Comparison of ENCODE assay signal across 1 cellular context in the genomic region with DNA sequence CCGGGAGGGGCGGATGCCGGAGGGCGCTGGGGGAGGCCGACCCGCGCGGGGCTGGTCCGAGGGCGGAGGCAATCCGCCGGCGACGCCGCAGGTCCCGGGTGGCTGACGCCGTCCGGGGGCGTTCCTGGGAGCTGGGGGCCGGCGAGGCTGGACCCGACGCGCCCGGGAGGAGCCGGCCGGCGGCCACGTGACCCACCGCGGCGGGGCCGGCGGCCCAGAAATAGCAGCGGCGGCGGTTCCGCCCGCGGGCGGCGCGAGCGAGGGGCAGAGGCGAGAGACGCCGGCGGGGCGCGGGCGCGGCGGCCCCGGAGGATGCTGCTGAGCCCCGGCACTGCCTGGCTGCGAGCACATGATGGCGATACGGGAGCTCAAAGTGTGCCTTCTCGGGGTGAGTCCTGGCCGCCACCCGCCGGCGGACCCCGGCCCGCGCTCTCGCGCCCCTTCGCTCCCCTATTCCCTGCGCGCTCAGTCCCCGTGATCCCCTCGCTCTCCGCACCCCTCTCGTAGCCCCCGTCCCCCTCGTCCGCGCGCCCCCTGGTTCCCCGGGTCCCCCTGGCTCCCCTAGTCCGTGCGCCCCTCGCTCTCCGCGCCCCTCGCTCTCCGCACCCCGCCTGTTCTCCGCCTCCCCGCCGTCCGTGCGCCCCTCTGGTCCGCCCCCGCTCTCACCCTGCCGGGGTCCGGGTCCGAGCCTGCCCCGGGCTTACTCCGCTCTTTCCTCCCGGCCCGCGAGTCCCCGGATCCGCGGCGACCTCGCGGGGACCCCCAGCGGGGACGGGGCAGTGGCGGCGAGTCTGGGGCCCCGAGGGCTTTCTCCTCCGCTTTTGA.
TF ChIP-seq lines count a peak whose summit lies in the region.

A gene with protein sequence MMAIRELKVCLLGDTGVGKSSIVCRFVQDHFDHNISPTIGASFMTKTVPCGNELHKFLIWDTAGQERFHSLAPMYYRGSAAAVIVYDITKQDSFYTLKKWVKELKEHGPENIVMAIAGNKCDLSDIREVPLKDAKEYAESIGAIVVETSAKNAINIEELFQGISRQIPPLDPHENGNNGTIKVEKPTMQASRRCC (plus strand): TSS at position 245 of the 825 bp plus-strand sequence. CDS start 105 bp downstream, at position 350.

TF ChIP-seq in K562, 482 proteins besides CTCF, POLR2A, EP300 and RAD21 (continued from another document and continues in another):
- TF ChIP-seq ZNF592 (IDR thresholded peaks at IDR 0.05) = peak; percentile 73; the same call in 1 of the 2 replicates
- TF ChIP-seq, protein P1, sequence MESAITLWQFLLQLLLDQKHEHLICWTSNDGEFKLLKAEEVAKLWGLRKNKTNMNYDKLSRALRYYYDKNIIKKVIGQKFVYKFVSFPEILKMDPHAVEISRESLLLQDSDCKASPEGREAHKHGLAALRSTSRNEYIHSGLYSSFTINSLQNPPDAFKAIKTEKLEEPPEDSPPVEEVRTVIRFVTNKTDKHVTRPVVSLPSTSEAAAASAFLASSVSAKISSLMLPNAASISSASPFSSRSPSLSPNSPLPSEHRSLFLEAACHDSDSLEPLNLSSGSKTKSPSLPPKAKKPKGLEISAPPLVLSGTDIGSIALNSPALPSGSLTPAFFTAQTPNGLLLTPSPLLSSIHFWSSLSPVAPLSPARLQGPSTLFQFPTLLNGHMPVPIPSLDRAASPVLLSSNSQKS (CRISPR knock-in tag; IDR thresholded peaks at IDR 0.05) = no peak
- no peak for TF ChIP-seq ELF1 (tag; IDR thresholded peaks at IDR 0.05)
- no peak for TF ChIP-seq BRCA1 (IDR thresholded peaks at IDR 0.05)
- no peak for TF ChIP-seq BRCA1 (CRISPR knock-in tag; IDR thresholded peaks at IDR 0.05)
- no peak for TF ChIP-seq CTCFL (IDR thresholded peaks at IDR 0.05; ENCODE audit: borderline replicate concordance, insufficient read depth, low read depth, low read length, poor library complexity, severe bottlenecking)
- TF ChIP-seq ETS1 (conservative IDR thresholded peaks at IDR 0.05; ENCODE audit: control insufficient read depth, low read depth, low read length) = peak; percentile 36; the same call in 1 of the 2 replicates
- TF ChIP-seq HDAC1 (IDR thresholded peaks at IDR 0.05) = peak in 1 of 2 experiments; percentile 48; a peak in 2 of 4 replicates
- TF ChIP-seq GATA2 (CRISPR knock-in tag; IDR thresholded peaks at IDR 0.05) = no peak
- peak; percentile 99 for TF ChIP-seq GATAD2B (IDR thresholded peaks at IDR 0.05; ENCODE audit: borderline replicate concordance)
- no peak for TF ChIP-seq TBL1XR1 (IDR thresholded peaks at IDR 0.05; ENCODE audit: low read length in 2 of 2)
- TF ChIP-seq NCOR1 (IDR thresholded peaks at IDR 0.05) = no peak
- TF ChIP-seq, protein P2, sequence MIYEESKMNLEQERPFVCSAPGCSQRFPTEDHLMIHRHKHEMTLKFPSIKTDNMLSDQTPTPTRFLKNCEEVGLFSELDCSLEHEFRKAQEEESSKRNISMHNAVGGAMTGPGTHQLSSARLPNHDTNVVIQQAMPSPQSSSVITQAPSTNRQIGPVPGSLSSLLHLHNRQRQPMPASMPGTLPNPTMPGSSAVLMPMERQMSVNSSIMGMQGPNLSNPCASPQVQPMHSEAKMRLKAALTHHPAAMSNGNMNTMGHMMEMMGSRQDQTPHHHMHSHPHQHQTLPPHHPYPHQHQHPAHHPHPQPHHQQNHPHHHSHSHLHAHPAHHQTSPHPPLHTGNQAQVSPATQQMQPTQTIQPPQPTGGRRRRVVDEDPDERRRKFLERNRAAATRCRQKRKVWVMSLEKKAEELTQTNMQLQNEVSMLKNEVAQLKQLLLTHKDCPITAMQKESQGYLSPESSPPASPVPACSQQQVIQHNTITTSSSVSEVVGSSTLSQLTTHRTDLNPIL (CRISPR knock-in tag; IDR thresholded peaks at IDR 0.05) = no peak
- TF ChIP-seq E2F3 (CRISPR knock-in tag; IDR thresholded peaks at IDR 0.05) = no peak
- TF ChIP-seq ZBTB5 (IDR thresholded peaks at IDR 0.05) = no peak
- TF ChIP-seq ZNF764 (CRISPR knock-in tag; IDR thresholded peaks at IDR 0.05; ENCODE audit: low read depth) = no peak
- no peak for TF ChIP-seq NELFE (IDR thresholded peaks at IDR 0.05; ENCODE audit: insufficient read depth, insufficient read length)
- no peak for TF ChIP-seq MAFG (tag; conservative IDR thresholded peaks at IDR 0.05)
- TF ChIP-seq PHB (CRISPR knock-in tag; IDR thresholded peaks at IDR 0.05) = no peak
- no peak for TF ChIP-seq NFYB (IDR thresholded peaks at IDR 0.05; ENCODE audit: extremely low read depth, insufficient read length)
- no peak for TF ChIP-seq BDP1 (IDR thresholded peaks at IDR 0.05; ENCODE audit: insufficient read depth, insufficient read length)
- no peak for TF ChIP-seq ZNF766 (CRISPR knock-in tag; conservative IDR thresholded peaks at IDR 0.05)
- TF ChIP-seq, protein P3, sequence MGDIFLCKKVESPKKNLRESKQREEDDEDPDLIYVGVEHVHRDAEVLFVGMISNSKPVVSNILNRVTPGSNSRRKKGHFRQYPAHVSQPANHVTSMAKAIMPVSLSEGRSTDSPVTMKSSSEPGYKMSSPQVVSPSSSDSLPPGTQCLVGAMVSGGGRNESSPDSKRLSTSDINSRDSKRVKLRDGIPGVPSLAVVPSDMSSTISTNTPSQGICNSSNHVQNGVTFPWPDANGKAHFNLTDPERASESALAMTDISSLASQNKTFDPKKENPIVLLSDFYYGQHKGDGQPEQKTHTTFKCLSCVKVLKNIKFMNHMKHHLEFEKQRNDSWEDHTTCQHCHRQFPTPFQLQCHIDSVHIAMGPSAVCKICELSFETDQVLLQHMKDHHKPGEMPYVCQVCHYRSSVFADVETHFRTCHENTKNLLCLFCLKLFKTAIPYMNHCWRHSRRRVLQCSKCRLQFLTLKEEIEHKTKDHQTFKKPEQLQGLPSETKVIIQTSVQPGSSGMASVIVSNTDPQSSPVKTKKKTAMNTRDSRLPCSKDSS (IDR thresholded peaks at IDR 0.05; ENCODE audit: low read depth, partially characterized antibody) = no peak
- 0 out of 2 replicates have a peak, but pooled peaks have one; percentile 18 for TF ChIP-seq HDAC2 (IDR thresholded peaks at IDR 0.05)
- TF ChIP-seq ZNF445 (CRISPR knock-in tag; IDR thresholded peaks at IDR 0.05; ENCODE audit: low read depth) = no peak
- no peak for TF ChIP-seq FOXK2 (conservative IDR thresholded peaks at IDR 0.05 in 1 of 2, IDR thresholded peaks at IDR 0.05 in 1 of 2; ENCODE audit: low read depth in 2 of 2)
- TF ChIP-seq ARID2 (IDR thresholded peaks at IDR 0.05) = peak; percentile 27; the same call in 1 of the 2 replicates
- no peak for TF ChIP-seq TGIF2 (CRISPR knock-in tag; IDR thresholded peaks at IDR 0.05)
- TF ChIP-seq ZNF224 (CRISPR knock-in tag; IDR thresholded peaks at IDR 0.05) = no peak
- no peak for TF ChIP-seq U2AF2 (optimal IDR thresholded peaks at IDR 0.05; ENCODE audit: low read depth, low read length)
- no peak for TF ChIP-seq SP1 (CRISPR knock-in tag; IDR thresholded peaks at IDR 0.05)
- no peak for TF ChIP-seq ZNF121 (CRISPR knock-in tag; conservative IDR thresholded peaks at IDR 0.05)
- no peak for TF ChIP-seq RUNX1 (IDR thresholded peaks at IDR 0.05; ENCODE audit: low read depth)
- no peak for TF ChIP-seq ZNF778 (CRISPR knock-in tag; IDR thresholded peaks at IDR 0.05)
- TF ChIP-seq, protein P4, sequence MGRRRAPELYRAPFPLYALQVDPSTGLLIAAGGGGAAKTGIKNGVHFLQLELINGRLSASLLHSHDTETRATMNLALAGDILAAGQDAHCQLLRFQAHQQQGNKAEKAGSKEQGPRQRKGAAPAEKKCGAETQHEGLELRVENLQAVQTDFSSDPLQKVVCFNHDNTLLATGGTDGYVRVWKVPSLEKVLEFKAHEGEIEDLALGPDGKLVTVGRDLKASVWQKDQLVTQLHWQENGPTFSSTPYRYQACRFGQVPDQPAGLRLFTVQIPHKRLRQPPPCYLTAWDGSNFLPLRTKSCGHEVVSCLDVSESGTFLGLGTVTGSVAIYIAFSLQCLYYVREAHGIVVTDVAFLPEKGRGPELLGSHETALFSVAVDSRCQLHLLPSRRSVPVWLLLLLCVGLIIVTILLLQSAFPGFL (CRISPR knock-in tag; IDR thresholded peaks at IDR 0.05) = no peak
- TF ChIP-seq ZZZ3 (IDR thresholded peaks at IDR 0.05) = no peak
- TF ChIP-seq TAF7 (tag; IDR thresholded peaks at IDR 0.05) = no peak
- TF ChIP-seq HOXB6 (CRISPR knock-in tag; IDR thresholded peaks at IDR 0.05; ENCODE audit: borderline replicate concordance) = no peak
- peak; percentile 85 for TF ChIP-seq VEZF1 (CRISPR knock-in tag; IDR thresholded peaks at IDR 0.05)
- TF ChIP-seq ZFP36 (IDR thresholded peaks at IDR 0.05; ENCODE audit: low read depth, low read length, partially characterized antibody) = peak; percentile 73
- no peak for TF ChIP-seq DPF2 (IDR thresholded peaks at IDR 0.05)
- TF ChIP-seq ZNF212 (CRISPR knock-in tag; IDR thresholded peaks at IDR 0.05) = 0 out of 2 replicates have a peak, but pooled peaks have one; percentile 61
